In the genomic region with DNA sequence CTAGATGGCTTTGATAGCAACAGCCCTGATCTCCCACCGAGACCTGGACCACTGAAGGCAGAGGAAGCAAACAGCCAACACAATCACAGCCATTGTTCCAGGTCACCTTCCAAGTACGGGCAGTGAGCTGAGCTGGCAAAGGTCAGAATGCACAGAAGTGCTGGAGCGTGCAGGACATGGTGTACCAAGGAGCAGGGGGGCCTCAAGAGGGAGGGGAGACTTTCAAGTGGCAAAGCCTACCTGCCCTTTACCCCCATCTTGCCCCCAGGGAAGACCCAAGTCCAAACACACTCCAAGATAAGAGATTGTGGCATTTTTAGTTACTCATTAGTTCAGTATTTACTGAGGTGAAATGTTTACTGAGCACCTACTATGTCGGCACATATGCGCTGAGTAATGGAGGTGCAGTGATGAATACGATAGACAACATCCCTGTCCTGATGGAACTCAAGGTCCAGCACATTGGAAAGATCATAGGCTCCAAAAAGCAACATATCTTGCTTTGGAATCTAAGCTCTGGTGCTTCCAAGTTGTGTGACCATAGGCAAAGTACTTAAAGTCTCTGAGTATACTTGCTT, we compare ENCODE assay signal across 14 cellular contexts. TPM values are rescaled to one million over a fixed set of nuclear protein-coding genes. Genes with fewer than 3 reads are reported as not detected.
DNase-seq lines count a peak whose midpoint lies in the region; ATAC-seq, FAIRE-seq and TF ChIP-seq lines count a peak whose summit lies in the region.
"Had no signal": no experiment of that assay in that cellular context is flagged by ENCODE, and none has a peak within 500 bp of the region (broad histone marks: within the 10 kb centered on the region; RNA-seq: fewer than 3 reads in every experiment).

No MANE protein-coding gene starts in this region.

- H4K20me1 ChIP-seq in HepG2 (ENCODE audit: insufficient read depth, low read length) (no peaks in the 10 kb centered on the region), astrocyte (ENCODE audit: insufficient read depth, low read length) (no peaks in the 10 kb centered on the region)
- H4K20me1 ChIP-seq: BLaER1 treated with 17β-estradiol and CSF1 and Interleukin-3, amounts not matched to agents 10 nM and 100 nM had no signal

- H3K27me3 ChIP-seq in HepG2 (ENCODE audit: control insufficient read depth in 1 of 2, insufficient read depth in 2 of 2, low read length in 2 of 2), result no peaks in the 10 kb centered on the region; a peak in 1 of 5 replicates
- no peaks in the 10 kb centered on the region for H3K27me3 ChIP-seq in right lobe of liver
- peaks cover 5% of the 10 kb centered on the region for H3K27me3 ChIP-seq in astrocyte (ENCODE audit: insufficient read depth, low read length)
- H3K27me3 ChIP-seq: BLaER1 treated with 17β-estradiol and CSF1 and Interleukin-3, amounts not matched to agents 10 nM and 100 nM had no signal

- H3K27me3 Mint-ChIP-seq in astrocyte (ENCODE audit: low read depth, unreplicated experiment), result peaks cover 2% of the 10 kb centered on the region
- H3K27me3 Mint-ChIP-seq: CD4-positive, CD25-positive, alpha-beta regulatory T cell had no signal

- no peak for TF ChIP-seq POLR2A in HepG2 (IDR thresholded peaks at IDR 0.05; ENCODE audit: insufficient read depth in 1 of 2, low read depth in 2 of 2, low read length in 2 of 2)
- no peak for TF ChIP-seq POLR2A in right lobe of liver (IDR thresholded peaks at IDR 0.05)

- DNase-seq in HepG2 (ENCODE audit: low spot score), result peak; percentile 20
- DNase-seq in right lobe of liver, result no peak
- DNase-seq in astrocyte (ENCODE audit: low read depth), result no peak
- DNase-seq in mesenteric fat pad (ENCODE audit: low spot score), result peak; percentile 37
- no peak for DNase-seq in NCI-H1436 treated with DMSO at 0.1 percent for 48 hours (lab: John Stamatoyannopoulos, UW)
- DNase-seq in NCI-H510A treated with DMSO at 0.1 percent for 48 hours (lab: John Stamatoyannopoulos, UW), result no peak
- DNase-seq in NCI-H748 treated with DMSO at 0.1 percent for 48 hours (lab: John Stamatoyannopoulos, UW), result no peak
- DNase-seq: ACHN; Calu3; CD4-positive, CD25-positive, alpha-beta regulatory T cell; DND-41; GDM1 had no signal

- CTCF ChIA-PET in HepG2 (lab: Yijun Ruan, JAX; ENCODE audit: low intra/inter-chr PET ratio, low total read pairs), result interaction anchor here (4.4 kb wide), 1 partner anchor 700 kb away, joined by 54 read pairs; no protein-coding TSS in a partner anchor

- ATAC-seq in HepG2 (peak; percentile 65), right lobe of liver (no peak)

- TF ChIP-seq CTCF in HepG2 (CRISPR knock-in tag; IDR thresholded peaks at IDR 0.05), result no peak
- TF ChIP-seq CTCF in right lobe of liver (IDR thresholded peaks at IDR 0.05), result no peak
- no peak for TF ChIP-seq CTCF in astrocyte (IDR thresholded peaks at IDR 0.05; ENCODE audit: insufficient read depth, low read depth, low read length)

- intact Hi-C loops in HepG2 (cut with micrococcal nuclease; ENCODE audit: unreplicated experiment) (loop anchor here (2.0 to 10.0 kb wide), 2 partner anchors 490 to 1074 kb away; no protein-coding TSS in a partner anchor), right lobe of liver (cut with DNase I) (loop anchor here (5.0 kb wide), 1 partner anchor 696 kb away; no protein-coding TSS in a partner anchor)

- no TSS peak for BruUV-seq in HepG2 (replicated peaks; lab: Mats Ljungman, UMichigan)

- WGBS in HepG2 (ENCODE audit: low lambda C conversion rate), result 0% methylated on average over 5 of the region's 6 CpGs
- WGBS in right lobe of liver (ENCODE audit: insufficient coverage, low coverage, low lambda C conversion rate, missing lambda C conversion rate), result 52% methylated on average over 3 of the region's 6 CpGs

- no peaks in the 10 kb centered on the region for H3K36me3 ChIP-seq in HepG2 (replicated peaks in 1 of 2; ENCODE audit: control insufficient read depth in 1 of 2, insufficient read depth in 2 of 2, low read length in 2 of 2)
- H3K36me3 ChIP-seq in right lobe of liver, result no peaks in the 10 kb centered on the region
- no peaks in the 10 kb centered on the region for H3K36me3 ChIP-seq in astrocyte (ENCODE audit: insufficient read depth, low read length)
- H3K36me3 ChIP-seq: BLaER1 treated with 17β-estradiol and CSF1 and Interleukin-3, amounts not matched to agents 10 nM and 100 nM had no signal

- H3K4me2 ChIP-seq in HepG2 (ENCODE audit: low read depth, low read length) (peak overlapping the region; percentile 30), astrocyte (ENCODE audit: low read length) (no peak overlapping the region)

- H2AFZ ChIP-seq in HepG2 (ENCODE audit: low read length), result no peak overlapping the region
- no peak overlapping the region for H2AFZ ChIP-seq in astrocyte (ENCODE audit: low read depth, low read length)

- TF ChIP-seq RAD21 in HepG2 (CRISPR knock-in tag; IDR thresholded peaks at IDR 0.05), result no peak

- H3K4me1 ChIP-seq in HepG2 (ENCODE audit: insufficient read depth, low read length) (peaks cover 33% of the 10 kb centered on the region), right lobe of liver (no peaks in the 10 kb centered on the region), astrocyte (ENCODE audit: insufficient read depth, low read length) (no peaks in the 10 kb centered on the region)

- H3K79me2 ChIP-seq in HepG2 (ENCODE audit: insufficient read depth, low read length), result no peaks in the 10 kb centered on the region
- H3K79me2 ChIP-seq in astrocyte (ENCODE audit: insufficient read depth, low read length), result no peaks in the 10 kb centered on the region

- H3K4me3 Mint-ChIP-seq in astrocyte (ENCODE audit: unreplicated experiment), result no peak overlapping the region
- H3K4me3 Mint-ChIP-seq: CD4-positive, CD25-positive, alpha-beta regulatory T cell had no signal

- no peak overlapping the region for H3K27ac ChIP-seq in HepG2 (ENCODE audit: extremely low read length, insufficient read depth, low read length)
- H3K27ac ChIP-seq in right lobe of liver, result no peak overlapping the region
- no peak overlapping the region for H3K27ac ChIP-seq in astrocyte (ENCODE audit: low read depth, low read length)

- no peaks in the 10 kb centered on the region for H3K36me3 Mint-ChIP-seq in astrocyte (ENCODE audit: low read depth, unreplicated experiment)
- H3K36me3 Mint-ChIP-seq: CD4-positive, CD25-positive, alpha-beta regulatory T cell had no signal

- peak overlapping the region; percentile 75 for H3K27ac Mint-ChIP-seq in astrocyte (ENCODE audit: unreplicated experiment)

- POLR2A ChIA-PET in HepG2 (lab: Yijun Ruan, JAX), result no interaction called here

- FAIRE-seq in HepG2 (lab: Jason Lieb, UNC), result peak; percentile 53
- no peak for FAIRE-seq in astrocyte (lab: Jason Lieb, UNC)
- FAIRE-seq: GM12892 had no signal

- H3K4me3 ChIP-seq in HepG2 (replicated peaks in 1 of 3; ENCODE audit: insufficient read depth in 1 of 3, low read depth in 2 of 3, low read length in 3 of 3), result no peak overlapping the region; a peak in 1 of 6 replicates
- H3K4me3 ChIP-seq in right lobe of liver, result no peak overlapping the region
- no peak overlapping the region for H3K4me3 ChIP-seq in astrocyte (ENCODE audit: insufficient read depth, low read depth, low read length)
- H3K4me3 ChIP-seq: BLaER1 treated with 17β-estradiol and CSF1 and Interleukin-3, amounts not matched to agents 10 nM and 100 nM had no signal

- H3K9me3 ChIP-seq in HepG2 (ENCODE audit: low read length) (no peaks in the 10 kb centered on the region), right lobe of liver (no peaks in the 10 kb centered on the region), astrocyte (ENCODE audit: insufficient read depth, low read depth, low read length) (no peaks in the 10 kb centered on the region)
- H3K9me3 ChIP-seq: BLaER1 treated with 17β-estradiol and CSF1 and Interleukin-3, amounts not matched to agents 10 nM and 100 nM had no signal

- TF ChIP-seq EP300 in HepG2 (IDR thresholded peaks at IDR 0.05; ENCODE audit: low read depth in 2 of 2, low read length in 2 of 2) (peak in 1 of 2 experiments; percentile 47; a peak in 1 of 4 replicates), HepG2 (CRISPR knock-in tag; IDR thresholded peaks at IDR 0.05; ENCODE audit: borderline replicate concordance) (no peak)

- H3K9me3 Mint-ChIP-seq in astrocyte (ENCODE audit: unreplicated experiment), result no peaks in the 10 kb centered on the region
- H3K9me3 Mint-ChIP-seq: CD4-positive, CD25-positive, alpha-beta regulatory T cell had no signal

- H3K9ac ChIP-seq in HepG2 (ENCODE audit: insufficient read depth, low read depth, low read length) (no peak overlapping the region), astrocyte (ENCODE audit: low read length) (no peak overlapping the region)
- H3K9ac ChIP-seq: BLaER1 treated with 17β-estradiol and CSF1 and Interleukin-3, amounts not matched to agents 10 nM and 100 nM had no signal

- in situ Hi-C loops in HepG2 (cut with HindIII; ENCODE audit: extremely low pct_ligation_motif_present, low pct_unique_long_range_greater_than_20kb), result loop anchor here (10.0 to 25.0 kb wide), 2 partner anchors 451 to 1004 kb away; no protein-coding TSS in a partner anchor

- peaks cover 15% of the 10 kb centered on the region for H3K4me1 Mint-ChIP-seq in astrocyte (ENCODE audit: low read depth, unreplicated experiment)

TF ChIP-seq in HepG2, 621 proteins besides CTCF, POLR2A, EP300 and RAD21 (continues in another document):
- no peak for TF ChIP-seq SIN3A (IDR thresholded peaks at IDR 0.05; ENCODE audit: borderline replicate concordance, low read depth, low read length)

RNA-seq across cellular contexts. Expression of a gene that starts 26.0 kb away (rescaled TPM):
- total RNA-seq in HepG2 (2016; rRNA removed; fragmentation: Illumina TruSeq; extraction: Trizol) (11.6 and 13.3 TPM in 2 replicates), right lobe of liver (1 to 10 TPM; 5.1 to 8.9 (median 7.2) TPM), astrocyte (9.4 and 10.1 TPM in 2 replicates), mesenteric fat pad (2.7 TPM)
- 1.5 and 4.2 TPM in 2 replicates for total RNA-seq in HepG2 (2016; cell fraction: cytosol; rRNA removed; fragmentation: Illumina TruSeq; extraction: Trizol; ENCODE audit: low read depth)
- total RNA-seq in HepG2 (2016; cell fraction: insoluble cytoplasmic fraction; rRNA removed; fragmentation: Illumina TruSeq; extraction: Trizol), result 10.8 and 17.7 TPM in 2 replicates
- 2.4 and 3.7 TPM in 2 replicates for total RNA-seq in HepG2 (2016; cell fraction: membrane; rRNA removed; fragmentation: Illumina TruSeq; extraction: Trizol)
- 19.9 and 22.6 TPM in 2 replicates for total RNA-seq in HepG2 (2016; cell fraction: nucleus; rRNA removed; fragmentation: Illumina TruSeq; extraction: Trizol)
- polyA plus RNA-seq in HepG2 (2011; rRNA removed), result 4.0 and 5.4 TPM in 2 replicates
- 1.7 and 2.4 TPM in 2 replicates for polyA plus RNA-seq in HepG2 (2011; cell fraction: cytosol; rRNA removed)
- polyA plus RNA-seq in HepG2 (2011; cell fraction: nucleus; rRNA removed), result 13.0 and 16.1 TPM in 2 replicates
- polyA plus RNA-seq in HepG2 (2012), result 2.4 and 3.4 TPM in 2 replicates
- 0.66 and 1.2 TPM in 2 replicates for polyA plus RNA-seq in HepG2 (2016; cell fraction: cytosol; fragmentation: Illumina TruSeq; extraction: Trizol; ENCODE audit: low read depth)
- 7.8 and 11.9 TPM in 2 replicates for polyA plus RNA-seq in HepG2 (2016; cell fraction: insoluble cytoplasmic fraction; fragmentation: Illumina TruSeq; extraction: Trizol; ENCODE audit: low read depth)
- 1.2 and 1.5 TPM in 2 replicates for polyA plus RNA-seq in HepG2 (2016; cell fraction: membrane; fragmentation: Illumina TruSeq; extraction: Trizol; ENCODE audit: low read depth)
- 10.1 and 15.5 TPM in 2 replicates for polyA plus RNA-seq in HepG2 (2016; cell fraction: nucleus; fragmentation: Illumina TruSeq; extraction: Trizol; ENCODE audit: insufficient read depth, low read depth)
- polyA minus RNA-seq in HepG2 (2011; rRNA and poly(A)+ RNA removed; ENCODE audit: low replicate concordance), result 4.6 and 13.0 TPM in 2 replicates
- polyA minus RNA-seq in HepG2 (2011; cell fraction: cytosol; rRNA and poly(A)+ RNA removed), result 1.9 and 3.1 TPM in 2 replicates
- polyA minus RNA-seq in HepG2 (2011; cell fraction: nucleus; rRNA and poly(A)+ RNA removed), result 32.6 and 33.7 TPM in 2 replicates

Comparison
In these comparisons a context has a peak if more than half of its experiments do, and no peak if none do; other contexts are left out.
1. DNase-seq: peak in HepG2 (single experiment) and mesenteric fat pad (single experiment); none in right lobe of liver (0 of 3), astrocyte (single experiment), NCI-H1436 treated with DMSO at 0.1 percent for 48 hours (single experiment), NCI-H510A treated with DMSO at 0.1 percent for 48 hours (single experiment) and NCI-H748 treated with DMSO at 0.1 percent for 48 hours (single experiment).